17 cellular contexts compared by ENCODE assay signal in the genomic region with DNA sequence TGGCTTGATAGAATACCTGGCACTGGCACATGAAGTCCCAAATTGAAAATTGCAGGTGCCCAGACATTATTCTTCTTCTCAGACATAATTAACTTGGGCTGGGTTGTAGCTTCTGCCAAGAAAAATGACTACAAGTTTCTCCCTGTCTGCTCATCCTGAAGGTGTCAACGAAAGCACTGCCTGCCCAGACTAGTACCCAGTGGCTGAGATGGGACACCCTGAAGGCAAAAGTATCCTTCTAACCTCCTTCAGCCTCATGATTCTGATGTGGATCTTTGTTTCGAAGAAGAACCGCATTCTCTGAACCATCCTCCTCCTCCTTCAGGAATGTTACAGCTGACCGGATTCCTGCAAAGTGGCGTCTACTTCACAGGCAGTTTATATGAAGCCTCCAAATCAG.
"Had no signal": no experiment of that assay in that cellular context is flagged by ENCODE, and none has a peak within 500 bp of the region (broad histone marks: within the 10 kb centered on the region; RNA-seq: fewer than 3 reads in every experiment).

No MANE protein-coding gene starts in this region.

- H3K36me3 Mint-ChIP-seq: natural killer cell treated with Interleukin-12 subunit alpha and Interleukin-12 subunit beta and Interleukin-15 and Interleukin-18, amount 100 ng/mL, for 72 hours; type B pancreatic cell had no signal

- H3K27ac ChIP-seq: colonic mucosa, gastroesophageal sphincter, pancreas, suprapubic skin, thyroid gland, uterus had no signal

- H3K4me3 ChIP-seq: colonic mucosa, gastroesophageal sphincter, pancreas, suprapubic skin, thyroid gland, uterus had no signal

- H3K4me1 ChIP-seq: colonic mucosa, gastroesophageal sphincter, pancreas, thyroid gland, uterus had no signal

- H3K27ac Mint-ChIP-seq: mesothelial cell of epicardium; natural killer cell treated with Interleukin-12 subunit alpha and Interleukin-12 subunit beta and Interleukin-15 and Interleukin-18, amount 100 ng/mL, for 72 hours; progenitor cell of endocrine pancreas; type B pancreatic cell had no signal

- H3K4me3 Mint-ChIP-seq: mesothelial cell of epicardium; natural killer cell treated with Interleukin-12 subunit alpha and Interleukin-12 subunit beta and Interleukin-15 and Interleukin-18, amount 100 ng/mL, for 72 hours; type B pancreatic cell had no signal

- H3K9me3 ChIP-seq: colonic mucosa, pancreas, suprapubic skin, thyroid gland, uterus had no signal

- H3K36me3 ChIP-seq: colonic mucosa, gastroesophageal sphincter, pancreas, suprapubic skin, thyroid gland, uterus had no signal

- ATAC-seq: gastroesophageal sphincter; left lobe of liver; natural killer cell treated with Interleukin-12 subunit alpha and Interleukin-12 subunit beta and Interleukin-15 and Interleukin-18, amount 100 ng/mL, for 72 hours; pancreas; right cardiac atrium had no signal

- H3K27me3 ChIP-seq: colonic mucosa, gastroesophageal sphincter, pancreas, suprapubic skin, thyroid gland, uterus had no signal

- DNase-seq: colonic mucosa; dermis blood vessel endothelial cell; occipital lobe; pancreas; right cardiac atrium; small intestine; stimulated activated CD4-positive, alpha-beta T cell treated with anti-CD3 and anti-CD28 coated beads, Interleukin-2, amount 100 ng/mL, for 48 hours; stimulated activated naive CD4-positive, alpha-beta T cell treated with Interleukin-2 at 50 U/mL for 16 hours; thyroid gland; uterus had no signal

- H3K27me3 Mint-ChIP-seq: natural killer cell treated with Interleukin-12 subunit alpha and Interleukin-12 subunit beta and Interleukin-15 and Interleukin-18, amount 100 ng/mL, for 72 hours; type B pancreatic cell had no signal

- FAIRE-seq: pancreas, small intestine had no signal
